1 cellular context compared by ENCODE assay signal in the genomic region with DNA sequence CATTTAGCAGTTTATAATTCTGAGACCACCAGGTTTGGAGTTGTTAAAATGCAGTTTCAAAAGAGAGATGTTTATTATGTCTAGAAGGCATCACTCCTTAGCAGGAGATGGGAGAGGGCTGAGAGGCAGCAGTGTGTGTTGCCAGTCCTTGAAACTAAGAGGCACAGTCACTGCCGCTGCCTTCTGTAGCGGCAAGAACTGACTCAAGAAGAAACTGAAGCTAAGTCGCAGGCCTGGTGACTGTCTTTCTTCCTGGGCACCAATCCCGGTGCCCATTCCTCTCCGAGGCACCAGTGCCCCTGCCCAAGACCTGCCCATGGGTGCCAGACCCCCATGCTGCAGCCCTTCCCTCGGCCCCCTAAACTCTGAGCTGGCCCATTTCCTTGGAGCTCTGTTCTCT.
TF ChIP-seq lines count a peak whose summit lies in the region.

No MANE protein-coding gene starts in this region.

TF ChIP-seq in H1, 55 proteins besides CTCF, POLR2A, EP300 and RAD21:
- no peak for TF ChIP-seq KDM5A (IDR thresholded peaks at IDR 0.05; ENCODE audit: low read length)
- TF ChIP-seq RNF2 (IDR thresholded peaks at IDR 0.05; ENCODE audit: borderline replicate concordance, low read depth, low read length, missing control alignments, poor library complexity, severe bottlenecking): no peak
- TF ChIP-seq CTBP2 (IDR thresholded peaks at IDR 0.05; ENCODE audit: borderline replicate concordance, insufficient read depth, insufficient read length, low read length): no peak
- no peak for TF ChIP-seq SRF (IDR thresholded peaks at IDR 0.05; ENCODE audit: low read depth, low read length)
- no peak for TF ChIP-seq EGR1 (IDR thresholded peaks at IDR 0.05; ENCODE audit: borderline replicate concordance, low read depth, low read length)
